8 cellular contexts compared by ENCODE assay signal in genomic region chr7:107972075-107972482, GRCh38. TPM values are rescaled to one million over a fixed set of nuclear protein-coding genes. Genes with fewer than 3 reads are reported as not detected.
DNase-seq lines count a peak whose midpoint lies in the region; ATAC-seq and TF ChIP-seq lines count a peak whose summit lies in the region.

No MANE protein-coding gene starts in this region.

- H3K27me3 ChIP-seq in adipocyte (replicated peaks; ENCODE audit: control insufficient read depth, insufficient read depth, low read length) = no peaks in the 10 kb centered on the region
- no peaks in the 10 kb centered on the region for H3K27me3 ChIP-seq in gastroesophageal sphincter
- no peaks in the 10 kb centered on the region for H3K27me3 ChIP-seq in trophoblast cell (ENCODE audit: insufficient read depth, low read length)

- H3K27ac ChIP-seq in gastroesophageal sphincter (peak overlapping the region; percentile 80 to 95 (median 84)), trophoblast cell (ENCODE audit: low read depth, low read length) (peak overlapping the region; percentile 13)

- H2BK120ac ChIP-seq in trophoblast cell (ENCODE audit: insufficient read depth, low read length, poor library complexity) = no peak overlapping the region

- H3K9me3 ChIP-seq in adipocyte (ENCODE audit: control insufficient read depth, low read length) (no peaks in the 10 kb centered on the region), gastroesophageal sphincter (no peaks in the 10 kb centered on the region), trophoblast cell (ENCODE audit: insufficient read depth, low read depth, low read length) (no peaks in the 10 kb centered on the region)

- no peak for TF ChIP-seq POLR2A in gastroesophageal sphincter (IDR thresholded peaks at IDR 0.05)

- H2AFZ ChIP-seq in trophoblast cell (ENCODE audit: insufficient read depth, low read length, poor library complexity) = no peak overlapping the region

- peaks cover 81% of the 10 kb centered on the region for H3K36me3 ChIP-seq in adipocyte (ENCODE audit: control insufficient read depth, insufficient read depth, low read length, severe bottlenecking)
- H3K36me3 ChIP-seq in gastroesophageal sphincter = peaks cover 0 to 52% of the 10 kb centered on the region in 2 donors
- peaks cover 32 to 64% of the 10 kb centered on the region in 2 experiments for H3K36me3 ChIP-seq in trophoblast cell (ENCODE audit: control insufficient read depth in 1 of 2, insufficient read depth in 2 of 2, low read length in 2 of 2)

- no peaks in the 10 kb centered on the region for H3K9me3 Mint-ChIP-seq in natural killer cell treated with Interleukin-12 subunit alpha and Interleukin-12 subunit beta and Interleukin-15 and Interleukin-18, amount 100 ng/mL, for 72 hours

- H2BK5ac ChIP-seq in trophoblast cell (ENCODE audit: low read depth, low read length, poor library complexity) = no peak overlapping the region

- no peak overlapping the region for H2AK5ac ChIP-seq in trophoblast cell (ENCODE audit: low read length)

- H3K27me3 Mint-ChIP-seq in natural killer cell treated with Interleukin-12 subunit alpha and Interleukin-12 subunit beta and Interleukin-15 and Interleukin-18, amount 100 ng/mL, for 72 hours = peaks cover 9 to 12% of the 10 kb centered on the region in 2 donors

- no peak overlapping the region for H3K27ac Mint-ChIP-seq in natural killer cell treated with Interleukin-12 subunit alpha and Interleukin-12 subunit beta and Interleukin-15 and Interleukin-18, amount 100 ng/mL, for 72 hours

- no peak overlapping the region for H4K91ac ChIP-seq in trophoblast cell (ENCODE audit: low read depth, low read length)

- TF ChIP-seq EP300 in gastroesophageal sphincter (IDR thresholded peaks at IDR 0.05) = peak; percentile 93

- no peak overlapping the region for H3K18ac ChIP-seq in trophoblast cell (ENCODE audit: low read length)

- no peak overlapping the region for H3K4me2 ChIP-seq in trophoblast cell (ENCODE audit: low read length)

- H3K4me1 Mint-ChIP-seq in natural killer cell treated with Interleukin-12 subunit alpha and Interleukin-12 subunit beta and Interleukin-15 and Interleukin-18, amount 100 ng/mL, for 72 hours (ENCODE audit: low read depth in 2 of 2) = no peaks in the 10 kb centered on the region

- no peaks in the 10 kb centered on the region for H3K36me3 Mint-ChIP-seq in natural killer cell treated with Interleukin-12 subunit alpha and Interleukin-12 subunit beta and Interleukin-15 and Interleukin-18, amount 100 ng/mL, for 72 hours

- ATAC-seq in gastroesophageal sphincter = peak; percentile 94
- ATAC-seq in natural killer cell treated with Interleukin-12 subunit alpha and Interleukin-12 subunit beta and Interleukin-15 and Interleukin-18, amount 100 ng/mL, for 72 hours = no peak

- H3K4me1 ChIP-seq in adipocyte (ENCODE audit: control insufficient read depth, insufficient read depth, low read length) (peaks cover 43% of the 10 kb centered on the region), gastroesophageal sphincter (peaks cover 16 to 53% (median 17%) of the 10 kb centered on the region in 3 donors), trophoblast cell (ENCODE audit: control insufficient read depth in 1 of 2, insufficient read depth in 2 of 2, low read length in 2 of 2) (peaks cover 0 to 5% of the 10 kb centered on the region in 2 experiments)

- peak; percentile 25 for DNase-seq in AG08396 (ENCODE audit: low spot score)
- peak; percentile 98 for DNase-seq in adipocyte (ENCODE audit: low read depth)
- no peak for DNase-seq in trophoblast cell
- DNase-seq in SKM-1 (lab: John Stamatoyannopoulos, UW; ENCODE audit: unreplicated experiment) = no peak
- no peak for DNase-seq in D341Med (ENCODE audit: low spot score)
- no peak for DNase-seq in natural killer cell treated with Interleukin-12 subunit alpha and Interleukin-12 subunit beta and Interleukin-15 and Interleukin-18, amount 100 ng/mL, for 72 hours (ENCODE audit: low spot score)
- no peak for DNase-seq in foreskin melanocyte

- H3K4me3 ChIP-seq in adipocyte (ENCODE audit: low read length) (no peak overlapping the region), gastroesophageal sphincter (no peak overlapping the region), trophoblast cell (ENCODE audit: low read depth, low read length) (no peak overlapping the region)

- H3K4ac ChIP-seq in trophoblast cell (ENCODE audit: low read depth, low read length) = no peak overlapping the region

- no peak overlapping the region for H4K8ac ChIP-seq in trophoblast cell (ENCODE audit: low read depth, low read length)

- H3K23ac ChIP-seq in trophoblast cell (ENCODE audit: low read length) = no peak overlapping the region

- no peak overlapping the region for H3K4me3 Mint-ChIP-seq in natural killer cell treated with Interleukin-12 subunit alpha and Interleukin-12 subunit beta and Interleukin-15 and Interleukin-18, amount 100 ng/mL, for 72 hours

- no peak overlapping the region for H2BK12ac ChIP-seq in trophoblast cell (ENCODE audit: low read length)

- no peak overlapping the region for H4K12ac ChIP-seq in trophoblast cell (ENCODE audit: low read depth, low read length)

- H3K9ac ChIP-seq in adipocyte (ENCODE audit: low read length) = peak overlapping the region; percentile 79
- H3K9ac ChIP-seq in trophoblast cell (ENCODE audit: low read length) = no peak overlapping the region

- H3K14ac ChIP-seq in trophoblast cell (ENCODE audit: low read length) = no peak overlapping the region

- no peaks in the 10 kb centered on the region for H3K79me2 ChIP-seq in trophoblast cell (ENCODE audit: control insufficient read depth, insufficient read depth, low read length, poor library complexity)

- TF ChIP-seq CTCF in gastroesophageal sphincter (IDR thresholded peaks at IDR 0.05) = no peak

- H3K79me1 ChIP-seq in trophoblast cell (ENCODE audit: low read length) = no peaks in the 10 kb centered on the region

- 24 to 26% methylated on average over 4 of the region's 4 CpGs for WGBS in gastroesophageal sphincter (ENCODE audit: low coverage in 1 of 2), 2 donors
- WGBS in trophoblast cell (ENCODE audit: extremely low coverage, insufficient coverage, insufficient read length) = no CpG with 5 or more reads among the region's 4 CpGs

RNA-seq across cellular contexts. Expression of gene LAMB1, which starts 30.9 kb away (rescaled TPM):
- 100 to 1,000 TPM; 130 to 193 (median 179) TPM for total RNA-seq in gastroesophageal sphincter
- polyA plus RNA-seq in trophoblast cell (2013) = 407 and 428 TPM in 2 replicates
- total RNA-seq in natural killer cell treated with Interleukin-12 subunit alpha and Interleukin-12 subunit beta and Interleukin-15 and Interleukin-18, amount 100 ng/mL, for 72 hours = not detected

Comparison
In these comparisons a context has a peak if more than half of its experiments do, and no peak if none do; other contexts are left out.
1. DNase-seq: peak in AG08396 (single experiment) and adipocyte (single experiment); none in trophoblast cell (0 of 2), SKM-1 (single experiment), D341Med (single experiment), natural killer cell treated with Interleukin-12 subunit alpha and Interleukin-12 subunit beta and Interleukin-15 and Interleukin-18, amount 100 ng/mL, for 72 hours (single experiment) and foreskin melanocyte (single experiment).
2. RNA of gene LAMB1, which starts 30.9 kb away (total RNA-seq): 130 to 193 TPM in gastroesophageal sphincter; not detected in natural killer cell treated with Interleukin-12 subunit alpha and Interleukin-12 subunit beta and Interleukin-15 and Interleukin-18, amount 100 ng/mL, for 72 hours; every median in the first group is over 100 times any median in the second.